30 cellular contexts compared by ENCODE assay signal in the genomic region with DNA sequence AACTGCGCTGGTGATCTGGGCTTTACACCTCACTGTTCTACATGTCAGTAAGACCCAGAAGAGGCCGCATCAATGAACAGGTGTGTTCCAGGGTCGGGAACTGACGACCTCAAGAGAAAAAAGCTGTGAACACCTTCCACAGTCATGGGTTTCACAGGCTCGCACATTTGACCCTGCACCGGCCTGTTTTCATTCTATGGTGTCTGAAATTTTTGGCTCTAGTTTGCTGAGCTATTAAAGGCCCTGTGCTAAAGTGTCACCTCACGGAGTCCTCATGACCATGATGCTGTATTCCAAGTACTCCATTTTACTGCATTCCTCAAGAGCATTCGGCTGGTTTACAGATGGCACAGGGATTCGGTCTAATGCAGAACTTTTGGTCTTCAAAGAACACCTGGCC.
"Had no signal": no experiment of that assay in that cellular context is flagged by ENCODE, and none has a peak within 500 bp of the region (broad histone marks: within the 10 kb centered on the region; RNA-seq: fewer than 3 reads in every experiment).

No MANE protein-coding gene starts in this region.

- ATAC-seq: activated naive CD8-positive, alpha-beta T cell treated with anti-CD3 and anti-CD28 coated beads, Interleukin-2, amount 50 U/mL, for 24 hours; gastroesophageal sphincter; pancreas; T-helper 17 cell had no signal

- H3K27ac Mint-ChIP-seq: activated CD4-positive, alpha-beta memory T cell treated with anti-CD3 and anti-CD28 coated beads, Interleukin-2, amount 10 ng/mL, durations not matched to agents 7 days and 5 days; activated CD4-positive, alpha-beta T cell treated with anti-CD3 and anti-CD28 coated beads, Interleukin-2, amount 10 ng/mL, durations not matched to agents 7 days and 5 days; activated naive CD4-positive, alpha-beta T cell treated with anti-CD3 and anti-CD28 coated beads, Interleukin-2, amount 50 U/mL, for 24 hours; activated naive CD8-positive, alpha-beta T cell treated with anti-CD3 and anti-CD28 coated beads, Interleukin-2, amount 50 U/mL, for 24 hours; activated T-cell treated with anti-CD3 and anti-CD28 coated beads, Interleukin-2, amount 50 U/mL, for 24 hours; T-helper 17 cell had no signal

- H3K27ac ChIP-seq: epithelial cell of prostate, pancreas, prostate gland, transverse colon, WERI-Rb-1 had no signal

- H3K4me2 ChIP-seq: SK-N-SH had no signal

- H3K4me1 ChIP-seq: pancreas, prostate gland had no signal

- H3K27me3 ChIP-seq: gastroesophageal sphincter, pancreas, transverse colon had no signal

- H3K4me3 Mint-ChIP-seq: activated CD4-positive, alpha-beta memory T cell treated with anti-CD3 and anti-CD28 coated beads, Interleukin-2, amount 10 ng/mL, durations not matched to agents 7 days and 5 days; activated CD4-positive, alpha-beta T cell treated with anti-CD3 and anti-CD28 coated beads, Interleukin-2, amount 10 ng/mL, durations not matched to agents 7 days and 5 days; activated naive CD4-positive, alpha-beta T cell treated with anti-CD3 and anti-CD28 coated beads, Interleukin-2, amount 50 U/mL, for 24 hours; activated naive CD8-positive, alpha-beta T cell treated with anti-CD3 and anti-CD28 coated beads, Interleukin-2, amount 50 U/mL, for 24 hours; activated T-cell treated with anti-CD3 and anti-CD28 coated beads, Interleukin-2, amount 50 U/mL, for 24 hours; neural crest cell; T-helper 17 cell had no signal

- H3K4me3 ChIP-seq: gastroesophageal sphincter, pancreas, prostate gland, transverse colon had no signal

- FAIRE-seq: colon, endometrium, pancreas had no signal

- H3K27me3 Mint-ChIP-seq: activated CD4-positive, alpha-beta memory T cell treated with anti-CD3 and anti-CD28 coated beads, Interleukin-2, amount 10 ng/mL, durations not matched to agents 7 days and 5 days; activated CD4-positive, alpha-beta T cell treated with anti-CD3 and anti-CD28 coated beads, Interleukin-2, amount 10 ng/mL, durations not matched to agents 7 days and 5 days; activated naive CD4-positive, alpha-beta T cell treated with anti-CD3 and anti-CD28 coated beads, Interleukin-2, amount 50 U/mL, for 24 hours; activated naive CD8-positive, alpha-beta T cell treated with anti-CD3 and anti-CD28 coated beads, Interleukin-2, amount 50 U/mL, for 24 hours; activated T-cell treated with anti-CD3 and anti-CD28 coated beads, Interleukin-2, amount 50 U/mL, for 24 hours; T-helper 17 cell had no signal

- H3K9ac ChIP-seq: SK-N-SH had no signal

- DNase-seq: activated CD4-positive, alpha-beta memory T cell treated with anti-CD3 and anti-CD28 coated beads, Interleukin-2, amount 10 ng/mL, durations not matched to agents 7 days and 5 days; activated CD4-positive, alpha-beta T cell treated with anti-CD3 and anti-CD28 coated beads for 1 hour; activated CD4-positive, alpha-beta T cell treated with anti-CD3 and anti-CD28 coated beads, Interleukin-2, amount 10 ng/mL, durations not matched to agents 7 days and 5 days; activated CD8-positive, alpha-beta memory T cell treated with anti-CD3 and anti-CD28 coated beads, Interleukin-2, amount 50 U/mL, for 48 hours; activated gamma-delta T cell; activated naive CD8-positive, alpha-beta T cell treated with anti-CD3 and anti-CD28 coated beads, Interleukin-2, amount 50 U/mL, for 24 hours; activated T-cell treated with anti-CD3 and anti-CD28 coated beads, Interleukin-2, amount 50 U/mL, for 24 hours; amygdala; central memory CD4-positive, alpha-beta T cell; dermis blood vessel endothelial cell; effector CD4-positive, alpha-beta T cell; head of caudate nucleus; kidney glomerular epithelial cell; mammary epithelial cell; nucleus accumbens; pancreas; SK-N-SH; stimulated activated CD4-positive, alpha-beta T cell treated with anti-CD3 and anti-CD28 coated beads, Interleukin-2, amount 100 ng/mL, for 48 hours; stimulated activated naive CD4-positive, alpha-beta T cell treated with Interleukin-2 at 50 U/mL for 16 hours; T-helper 17 cell; T1000; transverse colon; WERI-Rb-1 had no signal

- H3K36me3 ChIP-seq: pancreas, prostate gland, transverse colon had no signal

- H3K9me3 ChIP-seq: gastroesophageal sphincter, pancreas, prostate gland, SK-N-SH, transverse colon had no signal

- H3K9me3 Mint-ChIP-seq: activated CD4-positive, alpha-beta memory T cell treated with anti-CD3 and anti-CD28 coated beads, Interleukin-2, amount 10 ng/mL, durations not matched to agents 7 days and 5 days; activated CD4-positive, alpha-beta T cell treated with anti-CD3 and anti-CD28 coated beads, Interleukin-2, amount 10 ng/mL, durations not matched to agents 7 days and 5 days; activated naive CD4-positive, alpha-beta T cell treated with anti-CD3 and anti-CD28 coated beads, Interleukin-2, amount 50 U/mL, for 24 hours; activated naive CD8-positive, alpha-beta T cell treated with anti-CD3 and anti-CD28 coated beads, Interleukin-2, amount 50 U/mL, for 24 hours; activated T-cell treated with anti-CD3 and anti-CD28 coated beads, Interleukin-2, amount 50 U/mL, for 24 hours; neural crest cell had no signal
